ENCODE assay signal across 9 cellular contexts in genomic region chr10:70672165-70672992, GRCh38. TPM values are rescaled to one million over a fixed set of nuclear protein-coding genes. Genes with fewer than 3 reads are reported as not detected.
DNase-seq lines count a peak whose midpoint lies in the region; ATAC-seq and TF ChIP-seq lines count a peak whose summit lies in the region.
"Had no signal": no experiment of that assay in that cellular context is flagged by ENCODE, and none has a peak within 500 bp of the region (broad histone marks: within the 10 kb centered on the region; RNA-seq: fewer than 3 reads in every experiment).

ADAMTS14 (plus strand) TSS chr10:70672506; CDS start chr10:70672803, 297 bp downstream.

- H3K9ac ChIP-seq in NT2/D1 (ENCODE audit: insufficient read length, low read depth) (peak within 1 kb of the TSS; percentile 61), skeletal muscle satellite cell (ENCODE audit: low read depth, low read length) (peak within 1 kb of the TSS; percentile 88)

- H3K27ac ChIP-seq in CD4-positive, alpha-beta T cell (ENCODE audit: low read depth, low read length): no peak within 1 kb of the TSS

- H3K4me1 Mint-ChIP-seq in brain: peaks cover 57% of the 10 kb centered on the region
- H3K4me1 Mint-ChIP-seq in CD4-positive, alpha-beta T cell (ENCODE audit: low read depth): peaks cover 8% of the 10 kb centered on the region

- intact Hi-C loops in CD4-positive, alpha-beta T cell (cut with DNase I, micrococcal nuclease): loop anchor here in 1 of 2 experiments (10.0 kb wide), 1 partner anchor 108 kb away; no protein-coding TSS in a partner anchor

- no peak for TF ChIP-seq CTCF in brain (conservative IDR thresholded peaks at IDR 0.05)
- no peak for TF ChIP-seq CTCF in CD4-positive, alpha-beta T cell (IDR thresholded peaks at IDR 0.05)

- peaks cover 56% of the 10 kb centered on the region for H3K27me3 Mint-ChIP-seq in brain
- peaks cover 40% of the 10 kb centered on the region for H3K27me3 Mint-ChIP-seq in CD4-positive, alpha-beta T cell

- peaks cover 6% of the 10 kb centered on the region for H3K36me3 ChIP-seq in NT2/D1 (ENCODE audit: insufficient read depth, insufficient read length, low read length)
- no peaks in the 10 kb centered on the region for H3K36me3 ChIP-seq in skeletal muscle satellite cell (ENCODE audit: insufficient read depth, low read length)

- DNase-seq in NCI-H2081 (lab: John Stamatoyannopoulos, UW): peak; percentile 51 to 63
- DNase-seq in NCI-H2081 treated with DMSO at 0.1 percent for 48 hours (lab: John Stamatoyannopoulos, UW): no peak
- no peak for DNase-seq in NT2/D1 (ENCODE audit: low read depth, low spot score)
- DNase-seq in iPS-NIHi7 (ENCODE audit: extremely low spot score): peak; percentile 72
- DNase-seq in CD4-positive, alpha-beta T cell: no peak

- H3K9me3 ChIP-seq in NT2/D1 (ENCODE audit: insufficient read depth, low read length) (peaks cover 15% of the 10 kb centered on the region; the same call in 1 of the 2 replicates), skeletal muscle satellite cell (replicated peaks; ENCODE audit: low read length) (no peaks in the 10 kb centered on the region)
- no peaks in the 10 kb centered on the region for H3K9me3 ChIP-seq in CD4-positive, alpha-beta T cell (ENCODE audit: control insufficient read depth, low read length)

- peak within 1 kb of the TSS; percentile 73 to 86 (median 78) for H3K4me3 Mint-ChIP-seq in brain
- H3K4me3 Mint-ChIP-seq in CD4-positive, alpha-beta T cell: no peak within 1 kb of the TSS

- CTCF ChIA-PET in CD4-positive, alpha-beta T cell (lab: Charles Lee): no interaction called here

- POLR2A ChIA-PET in CD4-positive, alpha-beta T cell (lab: Charles Lee): no interaction called here

- peaks cover 0 to 20% (median 7%) of the 10 kb centered on the region in 5 experiments for H3K9me3 Mint-ChIP-seq in brain
- no peaks in the 10 kb centered on the region for H3K9me3 Mint-ChIP-seq in CD4-positive, alpha-beta T cell

- H3K4me3 ChIP-seq in NT2/D1 (ENCODE audit: insufficient read length, low read depth) (peak within 1 kb of the TSS; percentile 49), skeletal muscle satellite cell (ENCODE audit: low read length) (peak within 1 kb of the TSS; percentile 69)

- H3K4me1 ChIP-seq in NT2/D1 (ENCODE audit: insufficient read depth, insufficient read length) (peaks cover 5% of the 10 kb centered on the region), skeletal muscle satellite cell (ENCODE audit: control insufficient read depth, insufficient read depth, low read length) (peaks cover 44% of the 10 kb centered on the region)

- peak within 1 kb of the TSS; percentile 75 for H3K4me2 ChIP-seq in skeletal muscle satellite cell (ENCODE audit: low read length)

- no peaks in the 10 kb centered on the region for H3K36me3 Mint-ChIP-seq in brain
- H3K36me3 Mint-ChIP-seq in CD4-positive, alpha-beta T cell (ENCODE audit: low read depth): no peaks in the 10 kb centered on the region

- H3K27ac Mint-ChIP-seq in brain: peak within 1 kb of the TSS in 4 of 5 experiments; percentile 17 to 59 (median 57)
- no peak within 1 kb of the TSS for H3K27ac Mint-ChIP-seq in CD4-positive, alpha-beta T cell

- peaks cover 19% of the 10 kb centered on the region for H3K27me3 ChIP-seq in NT2/D1 (ENCODE audit: insufficient read depth, insufficient read length)
- no peaks in the 10 kb centered on the region for H3K27me3 ChIP-seq in skeletal muscle satellite cell (ENCODE audit: control insufficient read depth, insufficient read depth, low read length)
- H3K27me3 ChIP-seq in CD4-positive, alpha-beta T cell (ENCODE audit: control insufficient read depth, insufficient read depth, low read length): peaks cover 40% of the 10 kb centered on the region

- ATAC-seq in CD4-positive, alpha-beta T cell (ENCODE audit: poor library complexity): no peak
- ATAC-seq in GM21576 (IDR thresholded peaks at IDR 0.05; ENCODE audit: unreplicated experiment): no peak

RNA-seq across cellular contexts. Expression of gene ADAMTS14, which starts in this region (rescaled TPM):
- polyA plus RNA-seq in brain (ENCODE audit: insufficient read depth, low read depth, low replicate concordance): 1.7 TPM
- 0.25 and 1.1 TPM in 2 replicates for total RNA-seq in skeletal muscle satellite cell (2012; rRNA removed)
- total RNA-seq in CD4-positive, alpha-beta T cell: not detected
- total RNA-seq: subcutaneous adipose tissue had no signal

Comparison
In these comparisons a context has a peak if more than half of its experiments do, and no peak if none do; other contexts are left out.
1. DNase-seq: peak in NCI-H2081 (2 of 2) and iPS-NIHi7 (single experiment); none in NCI-H2081 treated with DMSO at 0.1 percent for 48 hours (single experiment), NT2/D1 (single experiment) and CD4-positive, alpha-beta T cell (0 of 10).